In the genomic region with DNA sequence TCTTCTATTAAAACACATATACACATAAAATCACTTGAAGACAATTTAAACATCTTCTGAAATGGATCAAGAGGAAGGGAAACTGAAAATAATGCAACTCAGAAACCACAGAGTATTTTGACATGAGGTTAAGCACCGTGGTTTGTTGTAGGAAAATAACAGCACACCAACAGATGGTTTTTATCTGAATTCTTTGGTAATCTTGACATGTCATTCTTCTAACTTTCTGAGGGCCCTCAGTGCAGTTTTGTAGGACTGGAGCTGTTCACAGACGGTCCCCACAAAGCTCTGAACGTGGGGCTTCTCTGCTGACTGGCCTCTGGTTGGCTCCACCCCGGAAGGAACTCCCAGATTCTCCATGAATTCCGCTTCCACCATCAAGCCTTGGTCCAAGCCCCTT, we compare ENCODE assay signal across 11 cellular contexts. TPM values are rescaled to one million over a fixed set of nuclear protein-coding genes. Genes with fewer than 3 reads are reported as not detected.
DNase-seq lines count a peak whose midpoint lies in the region; ATAC-seq and TF ChIP-seq lines count a peak whose summit lies in the region.
"Had no signal": no experiment of that assay in that cellular context is flagged by ENCODE, and none has a peak within 500 bp of the region (broad histone marks: within the 10 kb centered on the region; RNA-seq: fewer than 3 reads in every experiment).

No MANE protein-coding gene starts in this region.

- peak; percentile 80 for DNase-seq in GM12865 (ENCODE audit: low read depth)
- peak; percentile 32 for DNase-seq in activated naive CD8-positive, alpha-beta T cell treated with anti-CD3 and anti-CD28 coated beads, Interleukin-2, amount 10 ng/mL, durations not matched to agents 7 days and 5 days
- DNase-seq in ACHN = no peak
- DNase-seq in NCI-H82 treated with DMSO at 0.1 percent for 48 hours (lab: John Stamatoyannopoulos, UW; ENCODE audit: unreplicated experiment) = no peak
- DNase-seq in KG1 (lab: John Stamatoyannopoulos, UW) = no peak
- DNase-seq in NCI-H187 treated with DMSO at 0.1 percent for 48 hours (lab: John Stamatoyannopoulos, UW) = no peak
- DNase-seq: activated CD8-positive, alpha-beta memory T cell treated with anti-CD3 and anti-CD28 coated beads, Interleukin-2, amount 50 U/mL, for 48 hours; NCI-H146 had no signal

- H3K9me3 Mint-ChIP-seq in activated naive CD8-positive, alpha-beta T cell treated with anti-CD3 and anti-CD28 coated beads, Interleukin-2, amount 10 ng/mL, durations not matched to agents 7 days and 5 days = no peaks in the 10 kb centered on the region

- peak overlapping the region; percentile 88 for H3K27ac Mint-ChIP-seq in activated naive CD8-positive, alpha-beta T cell treated with anti-CD3 and anti-CD28 coated beads, Interleukin-2, amount 10 ng/mL, durations not matched to agents 7 days and 5 days

- H3K36me3 Mint-ChIP-seq in activated naive CD8-positive, alpha-beta T cell treated with anti-CD3 and anti-CD28 coated beads, Interleukin-2, amount 10 ng/mL, durations not matched to agents 7 days and 5 days = no peaks in the 10 kb centered on the region

- TF ChIP-seq CTCF in GM12865 (IDR thresholded peaks at IDR 0.05; ENCODE audit: insufficient read depth, low read depth, low read length, missing control alignments) = no peak

- H3K4me3 ChIP-seq in GM12865 (ENCODE audit: low read depth, low read length) = peak overlapping the region; percentile 29; the same call in 1 of the 2 replicates

- H3K4me1 Mint-ChIP-seq in activated naive CD8-positive, alpha-beta T cell treated with anti-CD3 and anti-CD28 coated beads, Interleukin-2, amount 10 ng/mL, durations not matched to agents 7 days and 5 days = peaks cover 29% of the 10 kb centered on the region

- POLR2A ChIA-PET in activated naive CD8-positive, alpha-beta T cell treated with anti-CD3 and anti-CD28 coated beads, Interleukin-2, amount 10 ng/mL, durations not matched to agents 7 days and 5 days (lab: Charles Lee) = interaction anchor here (2.1 kb wide), 1 partner anchor 47 kb away, joined by 7 read pairs; no protein-coding TSS in a partner anchor

- in situ Hi-C loops in ACHN (cut with HindIII; ENCODE audit: low pct_ligation_motif_present, low pct_unique_long_range_greater_than_20kb, low sequenced_read_pairs) = no loop called here

- ATAC-seq in GM21367 (IDR thresholded peaks at IDR 0.05; ENCODE audit: unreplicated experiment) (peak; percentile 47), HG03432 (IDR thresholded peaks at IDR 0.05; ENCODE audit: unreplicated experiment) (peak; percentile 74)
- peak; percentile 75 for ATAC-seq in activated naive CD8-positive, alpha-beta T cell treated with anti-CD3 and anti-CD28 coated beads, Interleukin-2, amount 10 ng/mL, durations not matched to agents 7 days and 5 days (ENCODE audit: low read depth)

- peak overlapping the region; percentile 54 for H3K4me3 Mint-ChIP-seq in activated naive CD8-positive, alpha-beta T cell treated with anti-CD3 and anti-CD28 coated beads, Interleukin-2, amount 10 ng/mL, durations not matched to agents 7 days and 5 days
- H3K4me3 Mint-ChIP-seq: neural crest cell had no signal

- no peaks in the 10 kb centered on the region for H3K27me3 Mint-ChIP-seq in activated naive CD8-positive, alpha-beta T cell treated with anti-CD3 and anti-CD28 coated beads, Interleukin-2, amount 10 ng/mL, durations not matched to agents 7 days and 5 days

RNA-seq across cellular contexts. Expression of a gene that starts 16.0 kb away (rescaled TPM):
- under 1 TPM; 0.11 to 0.17 TPM for total RNA-seq in activated naive CD8-positive, alpha-beta T cell treated with anti-CD3 and anti-CD28 coated beads, Interleukin-2, amount 10 ng/mL, durations not matched to agents 7 days and 5 days
- total RNA-seq: neural crest cell had no signal

RNA-seq across cellular contexts. Expression of a gene that starts 23.6 kb away (rescaled TPM):
- under 1 TPM; 0.31 to 0.33 TPM for total RNA-seq in activated naive CD8-positive, alpha-beta T cell treated with anti-CD3 and anti-CD28 coated beads, Interleukin-2, amount 10 ng/mL, durations not matched to agents 7 days and 5 days
- total RNA-seq: neural crest cell had no signal

Comparison
In these comparisons a context has a peak if more than half of its experiments do, and no peak if none do; other contexts are left out.
1. DNase-seq: peak in GM12865 (single experiment) and activated naive CD8-positive, alpha-beta T cell treated with anti-CD3 and anti-CD28 coated beads, Interleukin-2, amount 10 ng/mL, durations not matched to agents 7 days and 5 days (single experiment); none in ACHN (single experiment), NCI-H82 treated with DMSO at 0.1 percent for 48 hours (single experiment), KG1 (single experiment) and NCI-H187 treated with DMSO at 0.1 percent for 48 hours (single experiment).
2. Peak in every context shown above with its lines, with median percentiles within 50 percentile points of each other: ATAC-seq.